ENCODE assay signal across 9 cellular contexts in genomic region chr11:116980136-116980793, GRCh38.
A peak's percentile ranks its signal among the peaks of the same experiment; 100 is the strongest.
DNase-seq lines count a peak whose midpoint lies in the region; ATAC-seq and TF ChIP-seq lines count a peak whose summit lies in the region.
"Had no signal": no experiment of that assay in that cellular context is flagged by ENCODE, and none has a peak within 500 bp of the region (broad histone marks: within the 10 kb centered on the region; RNA-seq: fewer than 3 reads in every experiment).

No MANE protein-coding gene starts in this region.

- H3K27me3 Mint-ChIP-seq in CD8-positive, alpha-beta T cell (ENCODE audit: low read depth): no peaks in the 10 kb centered on the region
- H3K27me3 Mint-ChIP-seq in activated naive CD8-positive, alpha-beta T cell treated with anti-CD3 and anti-CD28 coated beads, Interleukin-2, amount 50 U/mL, for 24 hours: no peaks in the 10 kb centered on the region

- H3K4me3 Mint-ChIP-seq in CD8-positive, alpha-beta T cell: peak overlapping the region; percentile 82
- peak overlapping the region; percentile 50 for H3K4me3 Mint-ChIP-seq in activated naive CD8-positive, alpha-beta T cell treated with anti-CD3 and anti-CD28 coated beads, Interleukin-2, amount 50 U/mL, for 24 hours

- H3K4me3 ChIP-seq in CD8-positive, alpha-beta T cell (ENCODE audit: low read depth, low read length): peak overlapping the region; percentile 24
- H3K4me3 ChIP-seq: hepatocyte had no signal

- peak overlapping the region; percentile 50 for H3K27ac ChIP-seq in CD8-positive, alpha-beta T cell (ENCODE audit: low read depth, low read length)
- H3K27ac ChIP-seq: hepatocyte had no signal

- peak; percentile 79 for ATAC-seq in CD8-positive, alpha-beta T cell
- ATAC-seq in GM19351 (IDR thresholded peaks at IDR 0.05; ENCODE audit: unreplicated experiment) (peak; percentile 92), HG03103 (IDR thresholded peaks at IDR 0.05; ENCODE audit: low read depth, unreplicated experiment) (peak; percentile 88)
- ATAC-seq in activated naive CD8-positive, alpha-beta T cell treated with anti-CD3 and anti-CD28 coated beads, Interleukin-2, amount 50 U/mL, for 24 hours: peak; percentile 75

- no peak for TF ChIP-seq CTCF in CD8-positive, alpha-beta T cell (IDR thresholded peaks at IDR 0.05)

- H3K36me3 ChIP-seq in CD8-positive, alpha-beta T cell (ENCODE audit: insufficient read depth, low read length): no peaks in the 10 kb centered on the region

- POLR2A ChIA-PET in CD8-positive, alpha-beta T cell (lab: Charles Lee): no interaction called here

- peak overlapping the region; percentile 82 for H3K27ac Mint-ChIP-seq in CD8-positive, alpha-beta T cell
- peak overlapping the region; percentile 72 for H3K27ac Mint-ChIP-seq in activated naive CD8-positive, alpha-beta T cell treated with anti-CD3 and anti-CD28 coated beads, Interleukin-2, amount 50 U/mL, for 24 hours

- no peaks in the 10 kb centered on the region for H3K9me3 Mint-ChIP-seq in CD8-positive, alpha-beta T cell
- no peaks in the 10 kb centered on the region for H3K9me3 Mint-ChIP-seq in activated naive CD8-positive, alpha-beta T cell treated with anti-CD3 and anti-CD28 coated beads, Interleukin-2, amount 50 U/mL, for 24 hours

- peaks cover 61% of the 10 kb centered on the region for H3K4me1 Mint-ChIP-seq in CD8-positive, alpha-beta T cell (ENCODE audit: low read depth)
- H3K4me1 Mint-ChIP-seq in activated naive CD8-positive, alpha-beta T cell treated with anti-CD3 and anti-CD28 coated beads, Interleukin-2, amount 50 U/mL, for 24 hours: peaks cover 54% of the 10 kb centered on the region

- no peak for DNase-seq in CD8-positive, alpha-beta T cell
- DNase-seq in activated naive CD8-positive, alpha-beta T cell treated with anti-CD3 and anti-CD28 coated beads, Interleukin-2, amount 50 U/mL, for 24 hours: no peak
- DNase-seq in NCI-H2196 (lab: John Stamatoyannopoulos, UW; ENCODE audit: unreplicated experiment): no peak
- no peak for DNase-seq in NOMO-1 treated with DMSO at 0.1 percent for 48 hours (lab: John Stamatoyannopoulos, UW; ENCODE audit: unreplicated experiment)
- no peak for DNase-seq in HT-29 (ENCODE audit: low spot score)
- no peak for DNase-seq in NCI-H510A treated with DMSO at 0.1 percent for 48 hours (lab: John Stamatoyannopoulos, UW)

- H3K36me3 Mint-ChIP-seq in CD8-positive, alpha-beta T cell: peaks cover 5% of the 10 kb centered on the region
- peaks cover 7% of the 10 kb centered on the region for H3K36me3 Mint-ChIP-seq in activated naive CD8-positive, alpha-beta T cell treated with anti-CD3 and anti-CD28 coated beads, Interleukin-2, amount 50 U/mL, for 24 hours (ENCODE audit: low read depth)

- H3K9me3 ChIP-seq in CD8-positive, alpha-beta T cell (ENCODE audit: low read length): no peaks in the 10 kb centered on the region

- H3K4me1 ChIP-seq in CD8-positive, alpha-beta T cell (ENCODE audit: insufficient read depth, low read length): peaks cover 25% of the 10 kb centered on the region

- CTCF ChIA-PET in CD8-positive, alpha-beta T cell (lab: Charles Lee): no interaction called here

- no peaks in the 10 kb centered on the region for H3K27me3 ChIP-seq in CD8-positive, alpha-beta T cell (ENCODE audit: insufficient read depth, low read length)
- H3K27me3 ChIP-seq: hepatocyte had no signal

- intact Hi-C loops in CD8-positive, alpha-beta T cell (cut with DNase I, micrococcal nuclease): loop anchor here in 1 of 2 experiments (2.0 kb wide), 1 partner anchor 51 kb away; no protein-coding TSS in a partner anchor
